1 cellular context compared by ENCODE assay signal in genomic region chr12:93785262-93786010, GRCh38.
A peak's percentile ranks its signal among the peaks of the same experiment; 100 is the strongest.
TF ChIP-seq lines count a peak whose summit lies in the region.

No MANE protein-coding gene starts in this region.

TF ChIP-seq in HCT116, 20 proteins besides CTCF, POLR2A, EP300 and RAD21 (continued from another document):
- TF ChIP-seq ZBTB33 (IDR thresholded peaks at IDR 0.05; ENCODE audit: extremely low read depth, insufficient replicate concordance, low read length), result no peak
- TF ChIP-seq SRF (IDR thresholded peaks at IDR 0.05; ENCODE audit: low read depth), result peak; percentile 66; the same call in 1 of the 2 replicates
- no peak for TF ChIP-seq ZNF274 (IDR thresholded peaks at IDR 0.05; ENCODE audit: low read depth, low read length)
- peak; percentile 67 for TF ChIP-seq TCF7L2 (IDR thresholded peaks at IDR 0.05; ENCODE audit: borderline replicate concordance, extremely low read depth, insufficient read depth, insufficient read length)
- TF ChIP-seq ELF1 (IDR thresholded peaks at IDR 0.05; ENCODE audit: borderline replicate concordance, low read depth), result no peak
- peak; percentile 75; the same call in 1 of the 2 replicates for TF ChIP-seq CBX3 (IDR thresholded peaks at IDR 0.05; ENCODE audit: low read depth)
